8 cellular contexts compared by ENCODE assay signal in the genomic region with DNA sequence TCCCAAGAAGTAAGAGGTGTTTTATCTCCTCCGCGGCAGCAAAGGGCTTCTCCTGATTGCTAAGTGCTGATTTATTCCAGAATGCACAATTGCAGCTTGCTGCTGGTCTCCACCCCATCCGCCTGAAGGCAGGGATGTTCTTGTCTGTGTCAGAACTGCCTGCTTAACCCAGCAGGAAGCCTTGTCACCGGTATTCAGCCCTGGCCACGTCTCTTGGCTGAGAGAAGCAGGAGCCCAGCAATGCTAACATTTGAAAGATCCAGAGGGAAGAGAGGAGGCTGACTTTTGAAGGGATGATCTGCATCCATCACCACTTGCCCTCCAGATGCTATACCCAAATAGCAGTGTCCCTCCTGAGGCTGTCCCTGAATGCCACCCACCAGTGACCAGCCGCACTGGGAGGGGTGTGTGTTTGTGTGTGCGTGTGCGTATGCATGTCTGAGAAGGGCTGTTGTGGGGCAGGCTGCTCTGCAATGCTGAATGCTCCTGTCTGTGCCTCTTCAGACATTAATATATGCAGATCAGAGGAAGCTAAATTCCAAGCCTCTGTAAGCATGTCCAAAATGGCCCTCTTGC. TPM values are rescaled to one million over a fixed set of nuclear protein-coding genes. Genes with fewer than 3 reads are reported as not detected.
DNase-seq lines count a peak whose midpoint lies in the region; ATAC-seq and TF ChIP-seq lines count a peak whose summit lies in the region.

No MANE protein-coding gene starts in this region.

- peaks cover 74 to 91% (median 84%) of the 10 kb centered on the region in 3 donors for H3K4me1 Mint-ChIP-seq in CD8-positive, alpha-beta memory T cell
- H3K4me1 Mint-ChIP-seq in effector memory CD8-positive, alpha-beta T cell (ENCODE audit: low read depth in 2 of 2), result peaks cover 63 to 78% of the 10 kb centered on the region in 2 donors

- no peaks in the 10 kb centered on the region for H3K36me3 ChIP-seq in CD8-positive, alpha-beta memory T cell (ENCODE audit: insufficient read depth, low read length)
- H3K36me3 ChIP-seq in neuron (ENCODE audit: insufficient read depth, low read length) (no peaks in the 10 kb centered on the region), MG63 (no peaks in the 10 kb centered on the region)

- peaks cover 0 to 54% (median 14%) of the 10 kb centered on the region in 3 donors for H3K36me3 Mint-ChIP-seq in CD8-positive, alpha-beta memory T cell
- peaks cover 71% of the 10 kb centered on the region for H3K36me3 Mint-ChIP-seq in effector memory CD8-positive, alpha-beta T cell (ENCODE audit: insufficient read depth)

- peak overlapping the region; percentile 68 for H3K4me3 ChIP-seq in CD8-positive, alpha-beta memory T cell (ENCODE audit: low read length)
- H3K4me3 ChIP-seq in neuron (ENCODE audit: low read length) (peak overlapping the region; percentile 42), MG63 (no peak overlapping the region)

- peaks cover 69% of the 10 kb centered on the region for H3K4me1 ChIP-seq in CD8-positive, alpha-beta memory T cell (ENCODE audit: insufficient read depth, low read length)
- H3K4me1 ChIP-seq in neuron (ENCODE audit: insufficient read depth, low read length), result peaks cover 34% of the 10 kb centered on the region

- H2AFZ ChIP-seq in neuron (ENCODE audit: low read depth, low read length), result peak overlapping the region; percentile 86

- H3K27ac Mint-ChIP-seq in CD8-positive, alpha-beta memory T cell, result peak overlapping the region; percentile 95 to 100 (median 100)
- H3K27ac Mint-ChIP-seq in effector memory CD8-positive, alpha-beta T cell, result peak overlapping the region; percentile 99

- peak overlapping the region; percentile 93 to 97 (median 97) for H3K4me3 Mint-ChIP-seq in CD8-positive, alpha-beta memory T cell
- H3K4me3 Mint-ChIP-seq in effector memory CD8-positive, alpha-beta T cell, result peak overlapping the region; percentile 93 to 95

- H3K9me3 Mint-ChIP-seq in CD8-positive, alpha-beta memory T cell, result peaks cover 0 to 3% (median 0%) of the 10 kb centered on the region in 5 donors
- no peaks in the 10 kb centered on the region for H3K9me3 Mint-ChIP-seq in effector memory CD8-positive, alpha-beta T cell

- no peaks in the 10 kb centered on the region for H3K27me3 Mint-ChIP-seq in CD8-positive, alpha-beta memory T cell
- H3K27me3 Mint-ChIP-seq in effector memory CD8-positive, alpha-beta T cell, result no peaks in the 10 kb centered on the region

- peak; percentile 71 for ATAC-seq in SK-N-SH treated with all-trans-retinoic acid at 6 μM for 48 hours
- no peak for ATAC-seq in effector memory CD8-positive, alpha-beta T cell (replicated peaks)
- ATAC-seq in HG03469 (IDR thresholded peaks at IDR 0.05; ENCODE audit: unreplicated experiment), result no peak
- no peak for ATAC-seq in GM21367 (IDR thresholded peaks at IDR 0.05; ENCODE audit: unreplicated experiment)
- ATAC-seq in GM19452 (IDR thresholded peaks at IDR 0.05; ENCODE audit: unreplicated experiment), result no peak

- peak overlapping the region; percentile 92 for H3K27ac ChIP-seq in CD8-positive, alpha-beta memory T cell (ENCODE audit: low read depth, low read length)

- DNase-seq in CD8-positive, alpha-beta memory T cell, result peak in 3 of 5 donors; percentile 34 to 61 (median 52)
- DNase-seq in effector memory CD8-positive, alpha-beta T cell, result peak; percentile 17 to 25 (median 18)
- no peak for DNase-seq in MG63

- H3K27me3 ChIP-seq in CD8-positive, alpha-beta memory T cell (ENCODE audit: insufficient read depth, low read length, poor library complexity, severe bottlenecking), result no peaks in the 10 kb centered on the region
- peaks cover 31% of the 10 kb centered on the region for H3K27me3 ChIP-seq in neuron (ENCODE audit: insufficient read depth, low read length)
- H3K27me3 ChIP-seq in MG63, result no peaks in the 10 kb centered on the region

- POLR2A ChIA-PET in CD8-positive, alpha-beta memory T cell (lab: Charles Lee), result interaction anchor here (0.6 to 5.3 kb wide), 4 partner anchors 24 to 107 kb away, joined by 3 to 27 read pairs (median 4); no protein-coding TSS in a partner anchor

- CTCF ChIA-PET in CD8-positive, alpha-beta memory T cell (lab: Charles Lee), result interaction anchor here (2.0 to 4.7 kb wide), 4 partner anchors 28 to 89 kb away, joined by 4 to 65 read pairs (median 12); no protein-coding TSS in a partner anchor

- H3K9me3 ChIP-seq in CD8-positive, alpha-beta memory T cell (ENCODE audit: low read length), result no peaks in the 10 kb centered on the region
- H3K9me3 ChIP-seq in neuron (ENCODE audit: low read length) (no peaks in the 10 kb centered on the region), MG63 (no peaks in the 10 kb centered on the region)

TF ChIP-seq in SK-N-SH treated with all-trans-retinoic acid at 6 μM for 48 hours, 23 proteins besides CTCF, POLR2A, EP300 and RAD21 (continues in another document):
- no peak for TF ChIP-seq OSR1 (CRISPR knock-in tag; IDR thresholded peaks at IDR 0.05)
- TF ChIP-seq, protein P1, sequence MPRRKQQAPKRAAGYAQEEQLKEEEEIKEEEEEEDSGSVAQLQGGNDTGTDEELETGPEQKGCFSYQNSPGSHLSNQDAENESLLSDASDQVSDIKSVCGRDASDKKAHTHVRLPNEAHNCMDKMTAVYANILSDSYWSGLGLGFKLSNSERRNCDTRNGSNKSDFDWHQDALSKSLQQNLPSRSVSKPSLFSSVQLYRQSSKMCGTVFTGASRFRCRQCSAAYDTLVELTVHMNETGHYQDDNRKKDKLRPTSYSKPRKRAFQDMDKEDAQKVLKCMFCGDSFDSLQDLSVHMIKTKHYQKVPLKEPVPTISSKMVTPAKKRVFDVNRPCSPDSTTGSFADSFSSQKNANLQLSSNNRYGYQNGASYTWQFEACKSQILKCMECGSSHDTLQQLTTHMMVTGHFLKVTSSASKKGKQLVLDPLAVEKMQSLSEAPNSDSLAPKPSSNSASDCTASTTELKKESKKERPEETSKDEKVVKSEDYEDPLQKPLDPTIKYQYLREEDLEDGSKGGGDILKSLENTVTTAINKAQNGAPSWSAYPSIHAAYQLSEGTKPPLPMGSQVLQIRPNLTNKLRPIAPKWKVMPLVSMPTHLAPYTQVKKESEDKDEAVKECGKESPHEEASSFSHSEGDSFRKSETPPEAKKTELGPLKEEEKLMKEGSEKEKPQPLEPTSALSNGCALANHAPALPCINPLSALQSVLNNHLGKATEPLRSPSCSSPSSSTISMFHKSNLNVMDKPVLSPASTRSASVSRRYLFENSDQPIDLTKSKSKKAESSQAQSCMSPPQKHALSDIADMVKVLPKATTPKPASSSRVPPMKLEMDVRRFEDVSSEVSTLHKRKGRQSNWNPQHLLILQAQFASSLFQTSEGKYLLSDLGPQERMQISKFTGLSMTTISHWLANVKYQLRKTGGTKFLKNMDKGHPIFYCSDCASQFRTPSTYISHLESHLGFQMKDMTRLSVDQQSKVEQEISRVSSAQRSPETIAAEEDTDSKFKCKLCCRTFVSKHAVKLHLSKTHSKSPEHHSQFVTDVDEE (CRISPR knock-in tag; IDR thresholded peaks at IDR 0.05), result no peak
- TF ChIP-seq ZFP3 (CRISPR knock-in tag; IDR thresholded peaks at IDR 0.05), result no peak
- no peak for TF ChIP-seq ESRRG (CRISPR knock-in tag; IDR thresholded peaks at IDR 0.05)
- TF ChIP-seq RARB (CRISPR knock-in tag; IDR thresholded peaks at IDR 0.05), result no peak
- no peak for TF ChIP-seq SNAI2 (CRISPR knock-in tag; IDR thresholded peaks at IDR 0.05)
- no peak for TF ChIP-seq ZC3H10 (CRISPR knock-in tag; IDR thresholded peaks at IDR 0.05)
- TF ChIP-seq PPARA (CRISPR knock-in tag; IDR thresholded peaks at IDR 0.05; ENCODE audit: borderline replicate concordance), result no peak
- TF ChIP-seq CREB5 (CRISPR knock-in tag; IDR thresholded peaks at IDR 0.05; ENCODE audit: low read depth), result no peak
- TF ChIP-seq CSRNP3 (CRISPR knock-in tag; IDR thresholded peaks at IDR 0.05), result no peak
- no peak for TF ChIP-seq ISL1 (CRISPR knock-in tag; IDR thresholded peaks at IDR 0.05)
- TF ChIP-seq BACH2 (CRISPR knock-in tag; IDR thresholded peaks at IDR 0.05; ENCODE audit: borderline replicate concordance), result no peak

RNA-seq across cellular contexts. Expression of gene SCML4, which starts 4.0 kb away (rescaled TPM):
- 10 to 100 TPM; 15.3 to 15.4 TPM for total RNA-seq in CD8-positive, alpha-beta memory T cell
- polyA plus RNA-seq in CD8-positive, alpha-beta memory T cell, result 103 TPM
- not detected in 2 replicates for total RNA-seq in MG63 (2014; rRNA removed; shearing (Covaris generic); ENCODE audit: low replicate concordance)

Comparison
In these comparisons a context has a peak if more than half of its experiments do, and no peak if none do; other contexts are left out.
1. RNA of gene SCML4, which starts 4.0 kb away (total RNA-seq): 15.3 to 15.4 TPM in CD8-positive, alpha-beta memory T cell; not detected in MG63; every median in the first group is over 10 times any median in the second.